ENCODE assay signal across 1 cellular context in genomic region chr5:141618804-141619554, GRCh38.
A peak's percentile ranks its signal among the peaks of the same experiment; 100 is the strongest.
TF ChIP-seq lines count a peak whose summit lies in the region.

Gene DIAPH1 (minus strand): TSS chr5:141619000. CDS start chr5:141618914, 86 bp downstream.

TF ChIP-seq in GM12878, 131 proteins besides CTCF, POLR2A, EP300 and RAD21 (continued from another document and continues in another):
- no peak for TF ChIP-seq E2F8 (IDR thresholded peaks at IDR 0.05; ENCODE audit: low read depth, partially characterized antibody)
- TF ChIP-seq CHD2 (IDR thresholded peaks at IDR 0.05; ENCODE audit: borderline replicate concordance, low read depth, low read length) = peak; percentile 91
- peak; percentile 91 to 100 for TF ChIP-seq EGR1 (IDR thresholded peaks at IDR 0.05; ENCODE audit: borderline replicate concordance in 1 of 2, low read depth in 2 of 2, low read length in 2 of 2)
- TF ChIP-seq MTA3 (IDR thresholded peaks at IDR 0.05; ENCODE audit: borderline replicate concordance, low read length) = no peak; the same call in 1 of the 2 replicates
- peak; percentile 97 for TF ChIP-seq ZNF207 (IDR thresholded peaks at IDR 0.05; ENCODE audit: borderline replicate concordance)
- no peak for TF ChIP-seq NFYA (IDR thresholded peaks at IDR 0.05; ENCODE audit: borderline replicate concordance, low read depth, low read length)
- no peak for TF ChIP-seq ZNF217 (IDR thresholded peaks at IDR 0.05)
- TF ChIP-seq PKNOX1 (IDR thresholded peaks at IDR 0.05) = no peak
- TF ChIP-seq RB1 (IDR thresholded peaks at IDR 0.05; ENCODE audit: borderline replicate concordance) = peak; percentile 93; the same call in 1 of the 2 replicates
- peak; percentile 88; the same call in 1 of the 2 replicates for TF ChIP-seq GATAD2B (conservative IDR thresholded peaks at IDR 0.05; ENCODE audit: low read depth)
- TF ChIP-seq JUNB (IDR thresholded peaks at IDR 0.05) = no peak
- no peak for TF ChIP-seq CBX3 (IDR thresholded peaks at IDR 0.05; ENCODE audit: borderline replicate concordance, low read depth)
- peak; percentile 95 for TF ChIP-seq ATF7 (IDR thresholded peaks at IDR 0.05; ENCODE audit: low read depth)
- peak; percentile 84 for TF ChIP-seq USF1 (IDR thresholded peaks at IDR 0.05; ENCODE audit: borderline replicate concordance, extremely low read length, insufficient read depth, low read depth, low read length)
- TF ChIP-seq HDAC6 (IDR thresholded peaks at IDR 0.05; ENCODE audit: unreplicated experiment) = no peak
- TF ChIP-seq RAD51 (IDR thresholded peaks at IDR 0.05) = peak; percentile 81
- TF ChIP-seq ZBED1 (IDR thresholded peaks at IDR 0.05; ENCODE audit: borderline replicate concordance) = no peak
- TF ChIP-seq TBL1XR1 (IDR thresholded peaks at IDR 0.05; ENCODE audit: low read depth, low read length) = peak; percentile 77
- TF ChIP-seq SMC3 (IDR thresholded peaks at IDR 0.05; ENCODE audit: borderline replicate concordance, low read length) = peak; percentile 100
- TF ChIP-seq ZNF592 (IDR thresholded peaks at IDR 0.05) = peak; percentile 93
- peak; percentile 75 for TF ChIP-seq CBFB (IDR thresholded peaks at IDR 0.05; ENCODE audit: low read depth)
- 0 out of 2 replicates have a peak, but pooled peaks have one; percentile 23 for TF ChIP-seq HDGF (IDR thresholded peaks at IDR 0.05)
- peak; percentile 33; the same call in 1 of the 2 replicates for TF ChIP-seq TAF1 (IDR thresholded peaks at IDR 0.05; ENCODE audit: borderline replicate concordance, low read depth, low read length)
- 0 out of 2 replicates have a peak, but pooled peaks have one; percentile 23 for TF ChIP-seq TCF3 (IDR thresholded peaks at IDR 0.05; ENCODE audit: borderline replicate concordance, insufficient read depth, low read depth, low read length)
- TF ChIP-seq MTA2 (IDR thresholded peaks at IDR 0.05; ENCODE audit: low read depth) = no peak
- TF ChIP-seq SREBF2 (IDR thresholded peaks at IDR 0.05; ENCODE audit: low read length) = no peak
- TF ChIP-seq MXI1 (IDR thresholded peaks at IDR 0.05; ENCODE audit: low read depth, low read length) = peak; percentile 97
- peak; percentile 41; the same call in 1 of the 2 replicates for TF ChIP-seq IRF3 (IDR thresholded peaks at IDR 0.05)
- TF ChIP-seq NRF1 (conservative IDR thresholded peaks at IDR 0.05; ENCODE audit: low read depth, low read length) = peak; percentile 47
- TF ChIP-seq ZNF384 (IDR thresholded peaks at IDR 0.05; ENCODE audit: borderline replicate concordance, low read depth, low read length) = no peak
- no peak for TF ChIP-seq ZBTB11 (CRISPR knock-in tag; IDR thresholded peaks at IDR 0.05)
- TF ChIP-seq POU2F2 (IDR thresholded peaks at IDR 0.05; ENCODE audit: borderline replicate concordance, low read depth, low read length) = peak; percentile 97
- TF ChIP-seq PAX5 (IDR thresholded peaks at IDR 0.05; ENCODE audit: borderline replicate concordance, low read depth, low read length) = peak; percentile 87; the same call in 1 of the 2 replicates
- TF ChIP-seq EED (IDR thresholded peaks at IDR 0.05; ENCODE audit: low read depth) = no peak
- no peak for TF ChIP-seq KAT2A (conservative IDR thresholded peaks at IDR 0.05; ENCODE audit: control insufficient read depth, low read depth, low read length)
- no peak for TF ChIP-seq ZZZ3 (IDR thresholded peaks at IDR 0.05; ENCODE audit: control insufficient read depth, insufficient read length, low read depth)
- no peak; a peak in 1 of 4 replicates for TF ChIP-seq IKZF2 (IDR thresholded peaks at IDR 0.05)
- TF ChIP-seq ZNF24 (IDR thresholded peaks at IDR 0.05) = peak; percentile 46; the same call in 1 of the 2 replicates
- peak; percentile 97 for TF ChIP-seq KLF5 (IDR thresholded peaks at IDR 0.05; ENCODE audit: partially characterized antibody)
- TF ChIP-seq NFXL1 (IDR thresholded peaks at IDR 0.05; ENCODE audit: borderline replicate concordance) = no peak
- TF ChIP-seq ZNF274 (IDR thresholded peaks at IDR 0.05; ENCODE audit: insufficient read depth, insufficient read length) = no peak
- TF ChIP-seq SMAD5 (IDR thresholded peaks at IDR 0.05; ENCODE audit: low read depth) = no peak
- TF ChIP-seq CREM (IDR thresholded peaks at IDR 0.05; ENCODE audit: low read depth) = peak; percentile 75; the same call in 1 of the 2 replicates
- TF ChIP-seq EZH2 (IDR thresholded peaks at IDR 0.05; ENCODE audit: borderline replicate concordance, control insufficient read depth, low read depth, low read length) = no peak
- TF ChIP-seq SMAD1 (IDR thresholded peaks at IDR 0.05; ENCODE audit: low read depth, partially characterized antibody) = no peak
- TF ChIP-seq RELA (IDR thresholded peaks at IDR 0.05; ENCODE audit: borderline replicate concordance, partially characterized antibody) = peak; percentile 56
- TF ChIP-seq NBN (IDR thresholded peaks at IDR 0.05) = peak; percentile 96
- peak; percentile 93 to 95 for TF ChIP-seq BHLHE40 (IDR thresholded peaks at IDR 0.05; ENCODE audit: borderline replicate concordance in 1 of 2, low read depth in 2 of 2, low read length in 1 of 2)
- TF ChIP-seq, protein P1, sequence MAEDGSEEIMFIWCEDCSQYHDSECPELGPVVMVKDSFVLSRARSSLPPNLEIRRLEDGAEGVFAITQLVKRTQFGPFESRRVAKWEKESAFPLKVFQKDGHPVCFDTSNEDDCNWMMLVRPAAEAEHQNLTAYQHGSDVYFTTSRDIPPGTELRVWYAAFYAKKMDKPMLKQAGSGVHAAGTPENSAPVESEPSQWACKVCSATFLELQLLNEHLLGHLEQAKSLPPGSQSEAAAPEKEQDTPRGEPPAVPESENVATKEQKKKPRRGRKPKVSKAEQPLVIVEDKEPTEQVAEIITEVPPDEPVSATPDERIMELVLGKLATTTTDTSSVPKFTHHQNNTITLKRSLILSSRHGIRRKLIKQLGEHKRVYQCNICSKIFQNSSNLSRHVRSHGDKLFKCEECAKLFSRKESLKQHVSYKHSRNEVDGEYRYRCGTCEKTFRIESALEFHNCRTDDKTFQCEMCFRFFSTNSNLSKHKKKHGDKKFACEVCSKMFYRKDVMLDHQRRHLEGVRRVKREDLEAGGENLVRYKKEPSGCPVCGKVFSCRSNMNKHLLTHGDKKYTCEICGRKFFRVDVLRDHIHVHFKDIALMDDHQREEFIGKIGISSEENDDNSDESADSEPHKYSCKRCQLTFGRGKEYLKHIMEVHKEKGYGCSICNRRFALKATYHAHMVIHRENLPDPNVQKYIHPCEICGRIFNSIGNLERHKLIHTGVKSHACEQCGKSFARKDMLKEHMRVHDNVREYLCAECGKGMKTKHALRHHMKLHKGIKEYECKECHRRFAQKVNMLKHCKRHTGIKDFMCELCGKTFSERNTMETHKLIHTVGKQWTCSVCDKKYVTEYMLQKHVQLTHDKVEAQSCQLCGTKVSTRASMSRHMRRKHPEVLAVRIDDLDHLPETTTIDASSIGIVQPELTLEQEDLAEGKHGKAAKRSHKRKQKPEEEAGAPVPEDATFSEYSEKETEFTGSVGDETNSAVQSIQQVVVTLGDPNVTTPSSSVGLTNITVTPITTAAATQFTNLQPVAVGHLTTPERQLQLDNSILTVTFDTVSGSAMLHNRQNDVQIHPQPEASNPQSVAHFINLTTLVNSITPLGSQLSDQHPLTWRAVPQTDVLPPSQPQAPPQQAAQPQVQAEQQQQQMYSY (CRISPR knock-in tag; IDR thresholded peaks at IDR 0.05) = no peak
- TF ChIP-seq SPI1 (IDR thresholded peaks at IDR 0.05; ENCODE audit: borderline replicate concordance, insufficient read depth, low read depth, low read length) = peak; percentile 55; the same call in 1 of the 2 replicates
- peak in 1 of 2 experiments; percentile 54; a peak in 1 of 4 replicates for TF ChIP-seq SRF (IDR thresholded peaks at IDR 0.05; ENCODE audit: low read depth in 2 of 2, low read length in 2 of 2)
- no peak for TF ChIP-seq RBBP5 (conservative IDR thresholded peaks at IDR 0.05)
- no peak for TF ChIP-seq KDM1A (IDR thresholded peaks at IDR 0.05; ENCODE audit: borderline replicate concordance)
